ENCODE assay signal across 1 cellular context in the genomic region with DNA sequence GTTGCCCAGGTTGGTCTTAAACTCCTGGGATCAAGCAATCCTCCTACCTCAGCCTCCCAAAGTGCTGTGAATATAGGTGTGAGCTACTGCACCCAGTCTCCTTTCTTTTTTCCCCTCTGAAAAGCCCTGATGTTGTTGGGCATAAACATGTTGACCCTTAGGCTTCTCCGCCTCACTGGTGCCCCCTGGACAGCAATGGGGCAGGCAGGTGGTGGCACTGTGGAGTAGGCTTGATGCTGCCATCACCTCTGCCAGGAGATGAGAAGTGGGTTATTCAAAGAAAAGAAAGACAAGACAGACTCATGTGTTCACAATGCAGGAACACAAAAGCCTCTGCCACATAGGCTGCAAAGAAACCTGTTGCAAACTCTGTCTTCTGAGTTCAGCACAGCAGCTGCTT.
TF ChIP-seq lines count a peak whose summit lies in the region.

No MANE protein-coding gene starts in this region.

TF ChIP-seq in HCT116, 20 proteins besides CTCF, POLR2A, EP300 and RAD21 (continued from another document):
- TF ChIP-seq, protein P1, sequence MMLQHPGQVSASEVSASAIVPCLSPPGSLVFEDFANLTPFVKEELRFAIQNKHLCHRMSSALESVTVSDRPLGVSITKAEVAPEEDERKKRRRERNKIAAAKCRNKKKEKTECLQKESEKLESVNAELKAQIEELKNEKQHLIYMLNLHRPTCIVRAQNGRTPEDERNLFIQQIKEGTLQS (IDR thresholded peaks at IDR 0.05), result no peak
- TF ChIP-seq POLR2AphosphoS5 (IDR thresholded peaks at IDR 0.05; ENCODE audit: low read depth, low read length) (no peak), TCF7L2 (IDR thresholded peaks at IDR 0.05; ENCODE audit: borderline replicate concordance, extremely low read depth, insufficient read depth, insufficient read length) (no peak), SRF (IDR thresholded peaks at IDR 0.05; ENCODE audit: low read depth) (no peak), ZFX (IDR thresholded peaks at IDR 0.05) (no peak), EZH2 (IDR thresholded peaks at IDR 0.05) (no peak)
- TF ChIP-seq, protein P2, sequence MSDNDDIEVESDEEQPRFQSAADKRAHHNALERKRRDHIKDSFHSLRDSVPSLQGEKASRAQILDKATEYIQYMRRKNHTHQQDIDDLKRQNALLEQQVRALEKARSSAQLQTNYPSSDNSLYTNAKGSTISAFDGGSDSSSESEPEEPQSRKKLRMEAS (IDR thresholded peaks at IDR 0.05), result no peak
